13 cellular contexts compared by ENCODE assay signal in the genomic region with DNA sequence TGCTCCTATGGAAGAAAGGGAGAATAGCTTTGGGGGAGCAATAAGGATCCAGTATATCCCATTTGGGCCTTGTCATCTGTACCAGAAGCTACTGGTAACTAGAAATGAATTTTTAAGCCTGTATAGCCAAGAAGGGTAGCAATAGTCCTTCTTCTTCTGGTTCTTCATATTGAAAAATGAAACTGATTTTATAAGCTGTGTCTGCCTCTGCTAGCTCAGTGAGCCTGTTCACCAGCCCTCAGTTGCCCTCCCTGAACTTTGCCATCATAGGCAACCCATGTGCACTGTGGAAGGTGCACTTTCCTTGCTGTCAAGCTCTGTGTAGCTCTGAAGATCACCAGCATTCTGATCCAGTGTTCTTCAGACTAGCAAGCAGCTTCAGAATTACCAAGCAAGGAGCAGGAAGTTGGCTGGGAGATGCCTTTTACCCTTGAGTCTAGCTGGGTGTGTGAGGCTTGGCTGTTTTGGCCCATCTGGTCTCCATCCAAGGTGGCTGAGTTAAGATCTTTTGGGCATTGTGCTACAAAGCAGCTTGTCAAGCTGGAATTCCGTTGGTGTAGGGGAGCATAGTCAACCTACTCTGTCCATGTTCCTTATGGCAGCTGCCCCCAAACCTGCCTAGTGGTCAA. TPM values are rescaled to one million over a fixed set of nuclear protein-coding genes. Genes with fewer than 3 reads are reported as not detected.
DNase-seq lines count a peak whose midpoint lies in the region; ATAC-seq and TF ChIP-seq lines count a peak whose summit lies in the region.
"Had no signal": no experiment of that assay in that cellular context is flagged by ENCODE, and none has a peak within 500 bp of the region (broad histone marks: within the 10 kb centered on the region; RNA-seq: fewer than 3 reads in every experiment).

No MANE protein-coding gene starts in this region.

- in situ Hi-C loops in gastrocnemius medialis (cut with MboI; ENCODE audit: low sequenced_read_pairs in 4 of 4): no loop called here

- intact Hi-C loops in activated CD4-positive, alpha-beta memory T cell treated with anti-CD3 and anti-CD28 coated beads for 36 hours (cut with micrococcal nuclease): no loop called here
- intact Hi-C loops in gastrocnemius medialis (cut with DNase I; ENCODE audit: low total_unique reads): no loop called here

- peaks cover 18% of the 10 kb centered on the region for H3K4me1 Mint-ChIP-seq in T-helper 1 cell treated with Interleukin-12 subunit alpha and Interleukin-12 subunit beta and Interleukin-4 antibody, amounts not matched to agents 30 μg/mL and 1 μg/mL, for 36 hours (ENCODE audit: low read depth)
- peaks cover 84% of the 10 kb centered on the region for H3K4me1 Mint-ChIP-seq in activated CD4-positive, alpha-beta memory T cell treated with anti-CD3 and anti-CD28 coated beads for 36 hours (ENCODE audit: low read depth)
- peaks cover 38 to 82% (median 68%) of the 10 kb centered on the region in 4 donors for H3K4me1 Mint-ChIP-seq in naive thymus-derived CD8-positive, alpha-beta T cell

- ATAC-seq in GM19452 (IDR thresholded peaks at IDR 0.05; ENCODE audit: unreplicated experiment) (peak; percentile 43), gastrocnemius medialis (no peak)
- peak in 1 of 2 donors; percentile 30 for ATAC-seq in naive thymus-derived CD8-positive, alpha-beta T cell

- H3K36me3 ChIP-seq in gastrocnemius medialis: no peaks in the 10 kb centered on the region
- H3K36me3 ChIP-seq: tibial artery had no signal

- no peaks in the 10 kb centered on the region for H3K9me3 ChIP-seq in gastrocnemius medialis
- H3K9me3 ChIP-seq: tibial artery had no signal

- H3K27me3 ChIP-seq in gastrocnemius medialis: no peaks in the 10 kb centered on the region
- H3K27me3 ChIP-seq: tibial artery had no signal

- peak overlapping the region; percentile 15 for H3K27ac Mint-ChIP-seq in T-helper 1 cell treated with Interleukin-12 subunit alpha and Interleukin-12 subunit beta and Interleukin-4 antibody, amounts not matched to agents 30 μg/mL and 1 μg/mL, for 36 hours
- H3K27ac Mint-ChIP-seq in activated CD4-positive, alpha-beta memory T cell treated with anti-CD3 and anti-CD28 coated beads for 36 hours: peak overlapping the region; percentile 79
- H3K27ac Mint-ChIP-seq in naive thymus-derived CD8-positive, alpha-beta T cell: peak overlapping the region in 9 of 10 donors; percentile 24 to 88 (median 68)

- DNase-seq in T-helper 1 cell: no peak
- no peak for DNase-seq in activated CD4-positive, alpha-beta memory T cell treated with anti-CD3 and anti-CD28 coated beads for 36 hours
- DNase-seq in naive thymus-derived CD8-positive, alpha-beta T cell: no peak
- no peak for DNase-seq in middle frontal gyrus (ENCODE audit: extremely low spot score, low spot score)
- DNase-seq in gastrocnemius medialis: no peak
- DNase-seq in inferior parietal cortex (ENCODE audit: extremely low spot score): no peak
- DNase-seq: 8988T; activated CD4-positive, alpha-beta T cell treated with anti-CD3 and anti-CD28 coated beads for 1 hour; DMS153; NCI-H2107; tibial artery had no signal

- no peaks in the 10 kb centered on the region for H3K36me3 Mint-ChIP-seq in T-helper 1 cell treated with Interleukin-12 subunit alpha and Interleukin-12 subunit beta and Interleukin-4 antibody, amounts not matched to agents 30 μg/mL and 1 μg/mL, for 36 hours (ENCODE audit: low read depth)
- no peaks in the 10 kb centered on the region for H3K36me3 Mint-ChIP-seq in activated CD4-positive, alpha-beta memory T cell treated with anti-CD3 and anti-CD28 coated beads for 36 hours
- H3K36me3 Mint-ChIP-seq in naive thymus-derived CD8-positive, alpha-beta T cell: peaks cover 0 to 2% (median 0%) of the 10 kb centered on the region in 3 donors

- no peak for TF ChIP-seq CTCF in gastrocnemius medialis (IDR thresholded peaks at IDR 0.05 in 4 of 5, conservative IDR thresholded peaks at IDR 0.05 in 1 of 5)

- TF ChIP-seq POLR2A in gastrocnemius medialis (IDR thresholded peaks at IDR 0.05): no peak

- H3K4me1 ChIP-seq in gastrocnemius medialis: peaks cover 0 to 4% of the 10 kb centered on the region in 2 donors

- no peaks in the 10 kb centered on the region for H3K27me3 Mint-ChIP-seq in T-helper 1 cell treated with Interleukin-12 subunit alpha and Interleukin-12 subunit beta and Interleukin-4 antibody, amounts not matched to agents 30 μg/mL and 1 μg/mL, for 36 hours (ENCODE audit: low read depth)
- no peaks in the 10 kb centered on the region for H3K27me3 Mint-ChIP-seq in activated CD4-positive, alpha-beta memory T cell treated with anti-CD3 and anti-CD28 coated beads for 36 hours
- no peaks in the 10 kb centered on the region for H3K27me3 Mint-ChIP-seq in naive thymus-derived CD8-positive, alpha-beta T cell

- H3K4me3 Mint-ChIP-seq in T-helper 1 cell treated with Interleukin-12 subunit alpha and Interleukin-12 subunit beta and Interleukin-4 antibody, amounts not matched to agents 30 μg/mL and 1 μg/mL, for 36 hours: no peak overlapping the region
- peak overlapping the region; percentile 36 for H3K4me3 Mint-ChIP-seq in activated CD4-positive, alpha-beta memory T cell treated with anti-CD3 and anti-CD28 coated beads for 36 hours
- H3K4me3 Mint-ChIP-seq in naive thymus-derived CD8-positive, alpha-beta T cell: peak overlapping the region in 8 of 10 donors; percentile 2 to 61 (median 48)

- H3K9me3 Mint-ChIP-seq in T-helper 1 cell treated with Interleukin-12 subunit alpha and Interleukin-12 subunit beta and Interleukin-4 antibody, amounts not matched to agents 30 μg/mL and 1 μg/mL, for 36 hours: no peaks in the 10 kb centered on the region
- H3K9me3 Mint-ChIP-seq in activated CD4-positive, alpha-beta memory T cell treated with anti-CD3 and anti-CD28 coated beads for 36 hours: no peaks in the 10 kb centered on the region
- H3K9me3 Mint-ChIP-seq in naive thymus-derived CD8-positive, alpha-beta T cell: no peaks in the 10 kb centered on the region

- POLR2A ChIA-PET in activated CD4-positive, alpha-beta memory T cell treated with anti-CD3 and anti-CD28 coated beads for 36 hours (lab: Charles Lee): interaction anchor here (1.1 to 3.2 kb wide), 6 partner anchors 9 to 78 kb away, joined by 4 to 18 read pairs (median 6); no protein-coding TSS in a partner anchor
- POLR2A ChIA-PET in naive thymus-derived CD8-positive, alpha-beta T cell (lab: Charles Lee): no interaction called here

- no peak overlapping the region for H3K27ac ChIP-seq in gastrocnemius medialis
- H3K27ac ChIP-seq: tibial artery had no signal

- no peak overlapping the region for H3K4me3 ChIP-seq in gastrocnemius medialis
- H3K4me3 ChIP-seq: tibial artery had no signal

- CTCF ChIA-PET in activated CD4-positive, alpha-beta memory T cell treated with anti-CD3 and anti-CD28 coated beads for 36 hours (lab: Charles Lee): interaction anchor here (0.6 to 4.8 kb wide), 8 partner anchors 9 to 214 kb away, joined by 3 to 51 read pairs (median 8); no protein-coding TSS in a partner anchor

RNA-seq across cellular contexts. Expression of gene MGAT5, which starts 55.8 kb away (rescaled TPM):
- 10 to 100 TPM; 33.6 to 38.3 TPM for total RNA-seq in activated CD4-positive, alpha-beta memory T cell treated with anti-CD3 and anti-CD28 coated beads for 36 hours
- total RNA-seq in naive thymus-derived CD8-positive, alpha-beta T cell: 10 to 100 TPM; 54.6 to 61.1 TPM
- 1 to 10 TPM; 3.6 to 5.8 (median 5.6) TPM for polyA plus RNA-seq in naive thymus-derived CD8-positive, alpha-beta T cell
- total RNA-seq in gastrocnemius medialis: 1 to 10 TPM; 3.0 to 4.9 (median 3.3) TPM

Comparison
In these comparisons a context has a peak if more than half of its experiments do, and no peak if none do; other contexts are left out.
1. H3K27ac Mint-ChIP-seq: peak in every context shown above with its lines; median percentile 79 in activated CD4-positive, alpha-beta memory T cell treated with anti-CD3 and anti-CD28 coated beads for 36 hours; 68 in naive thymus-derived CD8-positive, alpha-beta T cell; 15 in T-helper 1 cell treated with Interleukin-12 subunit alpha and Interleukin-12 subunit beta and Interleukin-4 antibody, amounts not matched to agents 30 μg/mL and 1 μg/mL, for 36 hours.
2. RNA of gene MGAT5, which starts 55.8 kb away (total RNA-seq): 54.6 to 61.1 TPM in naive thymus-derived CD8-positive, alpha-beta T cell and 33.6 to 38.3 TPM in activated CD4-positive, alpha-beta memory T cell treated with anti-CD3 and anti-CD28 coated beads for 36 hours; 3.0 to 4.9 TPM in gastrocnemius medialis; every median in the first group is over 4 times any median in the second.